Comparison of ENCODE assay signal across 8 cellular contexts in the genomic region with DNA sequence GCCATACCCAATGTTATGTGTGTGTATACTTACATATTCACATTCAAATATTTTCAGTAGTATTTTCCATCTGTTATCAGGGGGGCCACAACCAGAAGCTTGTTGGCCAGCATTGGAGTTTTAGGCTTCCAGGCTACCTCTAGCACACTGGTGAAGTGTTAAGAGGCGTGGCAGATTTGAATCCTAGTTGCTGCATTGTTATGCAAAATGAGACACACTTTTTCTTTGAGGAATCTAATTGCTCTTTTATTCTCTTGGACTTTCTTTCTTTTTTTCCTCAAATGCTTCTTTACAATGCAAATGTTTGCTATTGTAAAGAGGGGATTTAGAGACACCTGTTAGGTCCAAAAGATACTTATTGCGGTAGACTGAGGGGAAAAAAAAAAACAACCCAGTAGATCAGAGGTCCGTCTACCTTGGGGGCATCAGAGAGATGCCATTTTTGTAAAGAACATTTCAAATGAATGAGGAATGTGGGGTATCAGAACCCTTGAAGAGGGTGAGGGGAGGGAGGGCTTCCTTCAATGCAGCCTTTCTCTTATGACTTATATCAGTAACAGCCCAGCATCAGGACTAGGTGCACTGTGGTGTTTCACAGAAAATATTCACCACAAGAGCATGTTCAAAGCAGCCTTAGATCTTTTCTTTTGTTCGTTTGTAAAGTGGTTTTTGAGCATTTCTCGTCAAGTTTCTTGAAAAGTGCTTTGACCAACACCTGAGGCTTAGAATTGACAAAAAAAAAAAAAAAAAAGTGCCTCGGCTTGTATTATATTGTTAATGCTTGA. TPM values are rescaled to one million over a fixed set of nuclear protein-coding genes. Genes with fewer than 3 reads are reported as not detected.
DNase-seq lines count a peak whose midpoint lies in the region; ATAC-seq, FAIRE-seq and TF ChIP-seq lines count a peak whose summit lies in the region.

No MANE protein-coding gene starts in this region.

- H3K4me3 Mint-ChIP-seq in astrocyte (ENCODE audit: unreplicated experiment), result peak overlapping the region; percentile 98

- no peak overlapping the region for H2AFZ ChIP-seq in astrocyte (ENCODE audit: low read depth, low read length)

- H4K20me1 ChIP-seq in astrocyte (ENCODE audit: insufficient read depth, low read length), result peaks cover 31% of the 10 kb centered on the region

- peak overlapping the region; percentile 93 for H3K27ac Mint-ChIP-seq in astrocyte (ENCODE audit: unreplicated experiment)

- 19 to 29% methylated on average over 6 of the region's 6 CpGs for WGBS in lung, 2 donors

- H3K27me3 Mint-ChIP-seq in astrocyte (ENCODE audit: low read depth, unreplicated experiment), result peaks cover 2% of the 10 kb centered on the region

- peaks cover 94% of the 10 kb centered on the region for H3K4me1 ChIP-seq in left ventricle myocardium inferior
- peaks cover 6% of the 10 kb centered on the region for H3K4me1 ChIP-seq in astrocyte (ENCODE audit: insufficient read depth, low read length)
- peaks cover 5 to 24% of the 10 kb centered on the region in 2 donors for H3K4me1 ChIP-seq in lung (ENCODE audit: control insufficient read depth in 2 of 2, insufficient read depth in 2 of 2, low read length in 2 of 2)
- peaks cover 0 to 9% of the 10 kb centered on the region in 2 donors for H3K4me1 ChIP-seq in uterus

- peaks cover 63% of the 10 kb centered on the region for H3K79me2 ChIP-seq in astrocyte (ENCODE audit: insufficient read depth, low read length)

- FAIRE-seq in astrocyte (lab: Jason Lieb, UNC), result no peak

- peaks cover 8% of the 10 kb centered on the region for H3K4me1 Mint-ChIP-seq in astrocyte (ENCODE audit: low read depth, unreplicated experiment)

- no peak for TF ChIP-seq POLR2A in uterus (IDR thresholded peaks at IDR 0.05)

- H3K9ac ChIP-seq in astrocyte (ENCODE audit: low read length), result peak overlapping the region; percentile 91

- H3K27ac ChIP-seq in left ventricle myocardium inferior (replicated peaks) (peak overlapping the region; percentile 97), astrocyte (ENCODE audit: low read depth, low read length) (no peak overlapping the region), lung (ENCODE audit: low read depth in 1 of 2, low read length in 1 of 2) (peak overlapping the region in 1 of 2 donors; percentile 39), uterus (peak overlapping the region; percentile 91 to 97)

- H3K4me3 ChIP-seq in left ventricle myocardium inferior, result peak overlapping the region; percentile 97
- peak overlapping the region; percentile 79 for H3K4me3 ChIP-seq in astrocyte (ENCODE audit: insufficient read depth, low read depth, low read length)
- H3K4me3 ChIP-seq in lung, result peak overlapping the region; percentile 13
- peak overlapping the region in 1 of 2 donors; percentile 87 for H3K4me3 ChIP-seq in uterus

- peak overlapping the region; percentile 93 for H3K4me2 ChIP-seq in astrocyte (ENCODE audit: low read length)

- no peak for ATAC-seq in Right ventricle myocardium superior (ENCODE audit: poor library complexity)
- ATAC-seq in lung (ENCODE audit: insufficient read depth, low FRiP score), result no peak
- no peak for ATAC-seq in HG03378 (IDR thresholded peaks at IDR 0.05; ENCODE audit: unreplicated experiment)

- H3K27me3 ChIP-seq in left ventricle myocardium inferior (ENCODE audit: low read depth) (no peaks in the 10 kb centered on the region), astrocyte (ENCODE audit: insufficient read depth, low read length) (no peaks in the 10 kb centered on the region), lung (ENCODE audit: control insufficient read depth, insufficient read depth) (no peaks in the 10 kb centered on the region), uterus (no peaks in the 10 kb centered on the region)

- DNase-seq in left ventricle myocardium inferior, result no peak
- DNase-seq in Right ventricle myocardium superior, result no peak
- DNase-seq in astrocyte (ENCODE audit: low read depth), result no peak
- no peak for DNase-seq in lung (ENCODE audit: low spot score)
- DNase-seq in uterus, result no peak
- no peak for DNase-seq in GM19238 (ENCODE audit: insufficient read length, low spot score)
- no peak for DNase-seq in NCI-H1436 (lab: John Stamatoyannopoulos, UW)

- no peaks in the 10 kb centered on the region for H3K36me3 ChIP-seq in left ventricle myocardium inferior
- H3K36me3 ChIP-seq in astrocyte (ENCODE audit: insufficient read depth, low read length), result no peaks in the 10 kb centered on the region
- no peaks in the 10 kb centered on the region for H3K36me3 ChIP-seq in lung (ENCODE audit: control insufficient read depth in 2 of 2, insufficient read depth in 2 of 2, low read length in 2 of 2)
- no peaks in the 10 kb centered on the region for H3K36me3 ChIP-seq in uterus

- H3K9me3 Mint-ChIP-seq in astrocyte (ENCODE audit: unreplicated experiment), result no peaks in the 10 kb centered on the region

- TF ChIP-seq CTCF in left ventricle myocardium inferior (IDR thresholded peaks at IDR 0.05; ENCODE audit: borderline replicate concordance) (no peak), astrocyte (IDR thresholded peaks at IDR 0.05; ENCODE audit: insufficient read depth, low read depth, low read length) (no peak), lung (IDR thresholded peaks at IDR 0.05; ENCODE audit: control extremely low read depth, extremely low read depth) (no peak), uterus (IDR thresholded peaks at IDR 0.05) (no peak)

- H3K9me3 ChIP-seq in left ventricle myocardium inferior (replicated peaks) (no peaks in the 10 kb centered on the region), astrocyte (ENCODE audit: insufficient read depth, low read depth, low read length) (no peaks in the 10 kb centered on the region), lung (ENCODE audit: control insufficient read depth in 2 of 2, insufficient read depth in 1 of 2, low read length in 1 of 2) (no peaks in the 10 kb centered on the region), uterus (no peaks in the 10 kb centered on the region)

- intact Hi-C loops in left ventricle myocardium inferior (cut with micrococcal nuclease), result no loop called here
- intact Hi-C loops in Right ventricle myocardium superior (cut with DNase I), result no loop called here
- intact Hi-C loops in uterus (cut with DNase I; ENCODE audit: low total_unique reads), result no loop called here

- no peaks in the 10 kb centered on the region for H3K36me3 Mint-ChIP-seq in astrocyte (ENCODE audit: low read depth, unreplicated experiment)

RNA-seq across cellular contexts. Expression of a gene that starts 3.8 kb away (rescaled TPM):
- total RNA-seq in left ventricle myocardium inferior (98.0 TPM), Right ventricle myocardium superior (101 TPM), astrocyte (49.9 and 54.2 TPM in 2 replicates), lung (100 to 1,000 TPM; 126 to 196 TPM), uterus (100 to 1,000 TPM in 3 of 4 donors, 10 to 100 TPM in 1; 51.7 to 251 (median 214) TPM)
- 10 to 100 TPM; 30.0 to 34.6 TPM for polyA plus RNA-seq in lung
